In the genomic region with DNA sequence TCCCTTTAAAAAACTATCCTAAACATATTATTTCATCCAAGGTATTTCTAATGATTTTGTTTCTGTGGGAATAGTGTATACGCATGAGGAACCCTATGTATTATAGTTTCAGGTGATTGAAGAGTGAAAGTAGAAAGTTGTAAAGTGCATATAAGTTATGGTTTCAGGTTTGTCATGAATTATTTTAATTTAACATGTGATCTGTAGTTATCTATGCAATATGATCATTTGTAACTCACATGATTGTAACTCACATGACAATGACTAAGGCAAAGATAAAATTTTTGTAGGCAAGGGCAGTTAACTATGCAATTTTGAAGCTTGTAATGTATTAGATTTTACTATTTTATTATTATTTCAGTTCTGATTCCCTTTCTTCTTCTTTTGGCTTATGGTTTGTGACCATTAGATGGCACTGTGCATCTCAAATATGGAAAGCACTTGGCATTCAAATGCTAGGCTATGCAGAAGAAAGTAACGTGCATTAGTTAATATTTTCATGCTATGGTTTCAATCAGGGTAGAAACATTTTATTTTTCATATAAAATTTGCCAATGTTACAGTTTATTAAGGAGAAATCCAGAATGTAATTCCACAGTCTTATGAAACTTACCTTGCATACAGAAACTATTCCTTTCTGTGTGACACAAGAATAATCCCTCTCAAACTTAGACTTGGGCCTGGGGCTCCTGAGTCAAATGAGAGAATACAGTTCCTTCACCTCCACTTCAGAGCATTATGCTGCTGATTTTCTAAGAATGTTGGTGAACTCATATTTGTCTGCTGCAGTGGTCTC, we compare ENCODE assay signal across 8 cellular contexts. TPM values are rescaled to one million over a fixed set of nuclear protein-coding genes. Genes with fewer than 3 reads are reported as not detected.
DNase-seq lines count a peak whose midpoint lies in the region; ATAC-seq and TF ChIP-seq lines count a peak whose summit lies in the region.

No MANE protein-coding gene starts in this region.

- TF ChIP-seq POLR2A in vagina (IDR thresholded peaks at IDR 0.05) = no peak

- H3K36me3 ChIP-seq in DOHH2 (ENCODE audit: control insufficient read depth, low read length) (no peaks in the 10 kb centered on the region), vagina (no peaks in the 10 kb centered on the region)

- in situ Hi-C loops in ACHN (cut with HindIII; ENCODE audit: low pct_ligation_motif_present, low pct_unique_long_range_greater_than_20kb, low sequenced_read_pairs) = no loop called here

- intact Hi-C loops in vagina (cut with DNase I) = loop anchor here (10.0 kb wide), 1 partner anchor 158 kb away; no protein-coding TSS in a partner anchor

- H3K9me2 ChIP-seq in DOHH2 (replicated peaks; ENCODE audit: control insufficient read depth, low read length) = no peaks in the 10 kb centered on the region

- ATAC-seq in activated naive CD8-positive, alpha-beta T cell treated with anti-CD3 and anti-CD28 coated beads, Interleukin-2, amount 10 ng/mL, durations not matched to agents 7 days and 5 days (ENCODE audit: low read depth) = no peak
- no peak for ATAC-seq in HG02938 (IDR thresholded peaks at IDR 0.05; ENCODE audit: unreplicated experiment)

- TF ChIP-seq CTCF in DOHH2 (IDR thresholded peaks at IDR 0.05; ENCODE audit: low read depth, low read length, poor library complexity, severe bottlenecking) = peak; percentile 49
- peak; percentile 21 to 57 (median 49) for TF ChIP-seq CTCF in vagina (IDR thresholded peaks at IDR 0.05)

- H3K36me3 Mint-ChIP-seq in activated naive CD8-positive, alpha-beta T cell treated with anti-CD3 and anti-CD28 coated beads, Interleukin-2, amount 10 ng/mL, durations not matched to agents 7 days and 5 days = peaks cover 3% of the 10 kb centered on the region
- H3K36me3 Mint-ChIP-seq in immature natural killer cell = peaks cover 0 to 12% (median 0%) of the 10 kb centered on the region in 3 donors

- no peak overlapping the region for H3K4me2 ChIP-seq in DOHH2 (ENCODE audit: low read length)

- no peak overlapping the region for H3K4me3 ChIP-seq in DOHH2 (ENCODE audit: low read length)
- H3K4me3 ChIP-seq in vagina = no peak overlapping the region

- H3K79me2 ChIP-seq in DOHH2 (ENCODE audit: control insufficient read depth, low read length) = no peaks in the 10 kb centered on the region

- no peaks in the 10 kb centered on the region for H4K20me1 ChIP-seq in DOHH2 (ENCODE audit: control insufficient read depth, insufficient read depth, low read depth, low read length)

- H3K4me1 Mint-ChIP-seq in activated naive CD8-positive, alpha-beta T cell treated with anti-CD3 and anti-CD28 coated beads, Interleukin-2, amount 10 ng/mL, durations not matched to agents 7 days and 5 days = peaks cover 35% of the 10 kb centered on the region
- peaks cover 28% of the 10 kb centered on the region in 2 donors for H3K4me1 Mint-ChIP-seq in immature natural killer cell

- H3F3A ChIP-seq in DOHH2 (ENCODE audit: control insufficient read depth, insufficient read depth) = no peaks in the 10 kb centered on the region

- DNase-seq in ACHN (peak; percentile 29), NAMALWA (ENCODE audit: low spot score) (peak; percentile 55), immature natural killer cell (peak; percentile 46 to 58 (median 52)), vagina (ENCODE audit: extremely low spot score in 2 of 2) (no peak)
- DNase-seq in activated naive CD8-positive, alpha-beta T cell treated with anti-CD3 and anti-CD28 coated beads, Interleukin-2, amount 10 ng/mL, durations not matched to agents 7 days and 5 days = no peak
- DNase-seq in stimulated activated CD4-positive, alpha-beta T cell treated with anti-CD3 and anti-CD28 coated beads, Interleukin-2, amount 100 ng/mL, for 24 hours = no peak

- H3K4me1 ChIP-seq in DOHH2 (ENCODE audit: control insufficient read depth, low read length) = peaks cover 5% of the 10 kb centered on the region
- H3K4me1 ChIP-seq in vagina = peaks cover 6% of the 10 kb centered on the region

- POLR2A ChIA-PET in activated naive CD8-positive, alpha-beta T cell treated with anti-CD3 and anti-CD28 coated beads, Interleukin-2, amount 10 ng/mL, durations not matched to agents 7 days and 5 days (lab: Charles Lee) = interaction anchor here (0.5 to 0.9 kb wide), 2 partner anchors 10 to 541 kb away, joined by 3 to 4 read pairs; no protein-coding TSS in a partner anchor

- peak overlapping the region; percentile 77 for H3K4me3 Mint-ChIP-seq in activated naive CD8-positive, alpha-beta T cell treated with anti-CD3 and anti-CD28 coated beads, Interleukin-2, amount 10 ng/mL, durations not matched to agents 7 days and 5 days
- no peak overlapping the region for H3K4me3 Mint-ChIP-seq in immature natural killer cell

- H3K27me3 Mint-ChIP-seq in activated naive CD8-positive, alpha-beta T cell treated with anti-CD3 and anti-CD28 coated beads, Interleukin-2, amount 10 ng/mL, durations not matched to agents 7 days and 5 days = no peaks in the 10 kb centered on the region
- H3K27me3 Mint-ChIP-seq in immature natural killer cell (ENCODE audit: low read depth in 3 of 3) = no peaks in the 10 kb centered on the region

- H3K9me3 ChIP-seq in DOHH2 (ENCODE audit: control insufficient read depth, insufficient read depth, low read length) = no peaks in the 10 kb centered on the region
- H3K9me3 ChIP-seq in vagina = no peaks in the 10 kb centered on the region

- H3K27ac Mint-ChIP-seq in activated naive CD8-positive, alpha-beta T cell treated with anti-CD3 and anti-CD28 coated beads, Interleukin-2, amount 10 ng/mL, durations not matched to agents 7 days and 5 days = no peak overlapping the region
- H3K27ac Mint-ChIP-seq in immature natural killer cell = peak overlapping the region in 2 of 6 donors; percentile 33 to 59

- H3K27me3 ChIP-seq in DOHH2 (ENCODE audit: control insufficient read depth, low read length) (peaks cover 12% of the 10 kb centered on the region), vagina (no peaks in the 10 kb centered on the region)

- no peak overlapping the region for H3K27ac ChIP-seq in DOHH2 (ENCODE audit: low read depth, low read length)
- no peak overlapping the region for H3K27ac ChIP-seq in vagina

- H3K9me3 Mint-ChIP-seq in activated naive CD8-positive, alpha-beta T cell treated with anti-CD3 and anti-CD28 coated beads, Interleukin-2, amount 10 ng/mL, durations not matched to agents 7 days and 5 days = no peaks in the 10 kb centered on the region
- no peaks in the 10 kb centered on the region for H3K9me3 Mint-ChIP-seq in immature natural killer cell

RNA-seq across cellular contexts. Expression of a gene that starts 15.8 kb away (rescaled TPM):
- 1 to 10 TPM; 1.4 to 1.6 TPM for total RNA-seq in activated naive CD8-positive, alpha-beta T cell treated with anti-CD3 and anti-CD28 coated beads, Interleukin-2, amount 10 ng/mL, durations not matched to agents 7 days and 5 days
- polyA plus RNA-seq in immature natural killer cell = 1 to 10 TPM in 2 of 3 donors, under 1 TPM in 1; 0.91 to 2.9 (median 1.2) TPM
- 22.6 TPM for total RNA-seq in vagina

RNA-seq across cellular contexts. Expression of a gene that starts 24.5 kb away (rescaled TPM):
- total RNA-seq in activated naive CD8-positive, alpha-beta T cell treated with anti-CD3 and anti-CD28 coated beads, Interleukin-2, amount 10 ng/mL, durations not matched to agents 7 days and 5 days = 100 to 1,000 TPM; 318 TPM
- polyA plus RNA-seq in immature natural killer cell = 100 to 1,000 TPM; 231 to 451 (median 335) TPM
- 43.0 TPM for total RNA-seq in vagina

Comparison
In these comparisons a context has a peak if more than half of its experiments do, and no peak if none do; other contexts are left out.
1. DNase-seq: peak in ACHN (single experiment), NAMALWA (single experiment) and immature natural killer cell (3 of 3); none in activated naive CD8-positive, alpha-beta T cell treated with anti-CD3 and anti-CD28 coated beads, Interleukin-2, amount 10 ng/mL, durations not matched to agents 7 days and 5 days (single experiment), vagina (0 of 2) and stimulated activated CD4-positive, alpha-beta T cell treated with anti-CD3 and anti-CD28 coated beads, Interleukin-2, amount 100 ng/mL, for 24 hours (0 of 2).